1 cellular context compared by ENCODE assay signal in the genomic region with DNA sequence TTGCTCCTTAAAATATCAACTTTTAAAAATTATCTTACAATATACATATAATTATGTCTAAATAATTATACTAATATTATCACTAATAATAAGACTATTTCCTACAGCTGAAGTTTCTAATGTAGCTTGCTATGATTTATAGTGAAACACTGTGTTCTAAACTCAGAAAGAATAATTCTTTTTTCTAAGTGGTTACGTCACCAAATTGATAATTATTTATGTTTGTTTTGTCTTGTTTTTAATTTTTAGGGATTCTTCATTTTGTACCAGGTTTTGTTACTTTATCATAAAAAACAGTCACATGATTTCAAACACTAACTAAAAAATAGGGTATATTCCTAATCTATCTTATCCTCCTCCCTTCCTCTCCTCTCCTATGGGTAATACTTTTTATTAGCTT.
TF ChIP-seq lines count a peak whose summit lies in the region.

No MANE protein-coding gene starts in this region.

TF ChIP-seq in HepG2, 621 proteins besides CTCF, POLR2A, EP300 and RAD21 (continued from another document):
- TF ChIP-seq, protein P1, sequence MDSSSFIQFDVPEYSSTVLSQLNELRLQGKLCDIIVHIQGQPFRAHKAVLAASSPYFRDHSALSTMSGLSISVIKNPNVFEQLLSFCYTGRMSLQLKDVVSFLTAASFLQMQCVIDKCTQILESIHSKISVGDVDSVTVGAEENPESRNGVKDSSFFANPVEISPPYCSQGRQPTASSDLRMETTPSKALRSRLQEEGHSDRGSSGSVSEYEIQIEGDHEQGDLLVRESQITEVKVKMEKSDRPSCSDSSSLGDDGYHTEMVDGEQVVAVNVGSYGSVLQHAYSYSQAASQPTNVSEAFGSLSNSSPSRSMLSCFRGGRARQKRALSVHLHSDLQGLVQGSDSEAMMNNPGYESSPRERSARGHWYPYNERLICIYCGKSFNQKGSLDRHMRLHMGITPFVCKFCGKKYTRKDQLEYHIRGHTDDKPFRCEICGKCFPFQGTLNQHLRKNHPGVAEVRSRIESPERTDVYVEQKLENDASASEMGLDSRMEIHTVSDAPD (CRISPR knock-in tag; IDR thresholded peaks at IDR 0.05) = no peak
